ENCODE assay signal across 1 cellular context in the genomic region with DNA sequence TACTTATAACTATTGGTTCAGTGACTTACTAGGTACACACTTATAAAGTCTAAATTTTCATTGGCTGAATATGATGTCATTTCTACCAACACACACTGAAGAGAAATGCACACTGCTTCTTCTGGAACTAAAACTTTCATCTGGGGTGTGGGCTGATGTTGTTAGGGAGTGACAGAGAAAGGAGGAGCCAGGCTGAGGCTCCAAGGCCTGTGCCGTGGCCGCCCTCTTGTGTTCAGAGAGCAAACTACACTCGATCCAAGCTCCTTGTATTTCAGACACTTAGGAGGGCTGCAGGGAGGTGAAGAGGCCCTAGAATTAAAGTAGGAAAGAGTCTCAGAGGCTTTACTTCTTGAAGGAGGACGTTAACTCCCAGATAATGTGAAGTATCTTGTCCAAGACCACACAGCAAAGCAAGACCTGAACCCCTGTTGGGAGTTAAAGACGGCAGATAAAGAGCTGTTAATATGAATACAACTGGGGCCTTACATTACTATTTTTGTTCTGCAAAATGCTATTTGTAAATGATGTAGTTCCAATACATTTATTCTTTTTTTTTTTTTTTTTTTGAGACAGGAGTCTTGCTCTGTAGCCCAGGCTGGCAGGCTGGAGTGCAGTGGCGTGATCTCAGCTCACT.
TF ChIP-seq lines count a peak whose summit lies in the region.

No MANE protein-coding gene starts in this region.

TF ChIP-seq in GM12878, 131 proteins besides CTCF, POLR2A, EP300 and RAD21 (continued from another document):
- TF ChIP-seq SMC3 (IDR thresholded peaks at IDR 0.05; ENCODE audit: borderline replicate concordance, low read length) (peak; percentile 85), ATF2 (IDR thresholded peaks at IDR 0.05; ENCODE audit: low read length) (peak; percentile 42; the same call in 1 of the 2 replicates), MTA2 (IDR thresholded peaks at IDR 0.05; ENCODE audit: low read depth) (no peak), YY1 (IDR thresholded peaks at IDR 0.05; ENCODE audit: low read depth, low read length) (0 out of 2 replicates have a peak, but pooled peaks have one; percentile 38)
